26 cellular contexts compared by ENCODE assay signal in the genomic region with DNA sequence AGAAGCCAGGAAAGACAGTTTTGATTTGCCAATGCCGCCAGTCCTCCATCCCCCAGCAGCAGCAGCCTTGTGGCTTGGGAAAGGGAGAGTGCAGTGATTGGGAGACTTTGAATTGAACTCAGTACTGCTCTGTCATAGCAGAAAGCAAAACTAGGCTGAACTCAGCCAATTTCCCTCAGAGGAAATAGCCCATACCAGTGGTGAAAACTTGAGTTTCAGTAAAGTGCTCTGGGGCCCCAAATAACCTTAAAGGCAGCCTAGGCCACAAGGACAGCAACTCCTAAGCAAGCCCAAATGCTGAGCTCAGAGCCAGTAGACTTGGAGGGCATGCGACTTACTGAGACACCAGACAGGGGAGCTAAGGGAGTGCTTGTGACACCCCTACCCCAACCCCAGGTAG. TPM values are rescaled to one million over a fixed set of nuclear protein-coding genes. Genes with fewer than 3 reads are reported as not detected.
A peak's percentile ranks its signal among the peaks of the same experiment; 100 is the strongest.
DNase-seq lines count a peak whose midpoint lies in the region; ATAC-seq and TF ChIP-seq lines count a peak whose summit lies in the region.
"Had no signal": no experiment of that assay in that cellular context is flagged by ENCODE, and none has a peak within 500 bp of the region (broad histone marks: within the 10 kb centered on the region; RNA-seq: fewer than 3 reads in every experiment).

No MANE protein-coding gene starts in this region.

- H3K9me3 Mint-ChIP-seq in endodermal cell: no peaks in the 10 kb centered on the region
- H3K9me3 Mint-ChIP-seq in neural progenitor cell: no peaks in the 10 kb centered on the region
- H3K9me3 Mint-ChIP-seq: activated naive CD4-positive, alpha-beta T cell treated with anti-CD3 and anti-CD28 coated beads, Interleukin-2, amount 50 U/mL, for 72 hours; CD8-positive, alpha-beta T cell had no signal

- H3K4me1 Mint-ChIP-seq in endodermal cell (peaks cover 29% of the 10 kb centered on the region), neural progenitor cell (peaks cover 23% of the 10 kb centered on the region)

- in situ Hi-C loops in G401 (cut with HindIII; ENCODE audit: low sequenced_read_pairs): no loop called here

- no peaks in the 10 kb centered on the region for H3K36me3 Mint-ChIP-seq in endodermal cell (ENCODE audit: low read depth)
- H3K36me3 Mint-ChIP-seq in neural progenitor cell: no peaks in the 10 kb centered on the region
- H3K36me3 Mint-ChIP-seq: CD8-positive, alpha-beta T cell had no signal

- H4K20me1 ChIP-seq in neural progenitor cell (ENCODE audit: low read depth): no peaks in the 10 kb centered on the region

- H3K27ac ChIP-seq in endodermal cell (ENCODE audit: low read depth, low read length): no peak overlapping the region
- no peak overlapping the region for H3K27ac ChIP-seq in neural progenitor cell
- H3K27ac ChIP-seq: gastroesophageal sphincter, spleen had no signal

- H3K27me3 ChIP-seq in endodermal cell (ENCODE audit: control insufficient read depth, insufficient read depth, low read length, poor library complexity, severe bottlenecking): peaks cover 47% of the 10 kb centered on the region
- H3K27me3 ChIP-seq in neural progenitor cell: peaks cover 48% of the 10 kb centered on the region

- DNase-seq in endodermal cell (peak; percentile 48), G401 (ENCODE audit: low spot score) (no peak), neural progenitor cell (ENCODE audit: low spot score) (no peak)
- DNase-seq: CD8-positive, alpha-beta T cell; DMS53; effector CD8-positive, alpha-beta T cell; IMR-90; MG63; NCI-H146; NCI-H2171; NCI-H69; nucleus accumbens; spleen had no signal

- H3K4me3 Mint-ChIP-seq in endodermal cell: no peak overlapping the region
- no peak overlapping the region for H3K4me3 Mint-ChIP-seq in neural progenitor cell
- H3K4me3 Mint-ChIP-seq: CD8-positive, alpha-beta T cell had no signal

- TF ChIP-seq CTCF in endodermal cell (conservative IDR thresholded peaks at IDR 0.05): no peak
- no peak for TF ChIP-seq CTCF in neural progenitor cell (IDR thresholded peaks at IDR 0.05)

- ATAC-seq in GM18909 (IDR thresholded peaks at IDR 0.05; ENCODE audit: poor library complexity, unreplicated experiment) (peak; percentile 56), GM21737 (IDR thresholded peaks at IDR 0.05; ENCODE audit: unreplicated experiment) (peak; percentile 61), HG03135 (IDR thresholded peaks at IDR 0.05; ENCODE audit: unreplicated experiment) (peak; percentile 47), GM18873 (IDR thresholded peaks at IDR 0.05; ENCODE audit: low FRiP score, unreplicated experiment) (no peak)
- no peak for ATAC-seq in activated CD4-positive, CD25-positive, alpha-beta regulatory T cell treated with anti-CD3 and anti-CD28 coated beads, Interleukin-2, amount 50 U/mL, for 24 hours
- ATAC-seq: activated naive CD4-positive, alpha-beta T cell treated with anti-CD3 and anti-CD28 coated beads, Interleukin-2, amount 50 U/mL, for 72 hours; CD8-positive, alpha-beta T cell; esophagus mucosa; gastroesophageal sphincter; HCT116; Right ventricle myocardium inferior had no signal

- 92 to 100% methylated on average over 1 to 2 of the region's 2 CpGs for WGBS in endodermal cell (ENCODE audit: insufficient coverage in 1 of 2, insufficient read length in 1 of 2), 2 experiments

- peaks cover 44% of the 10 kb centered on the region for H3K27me3 Mint-ChIP-seq in endodermal cell (ENCODE audit: insufficient read depth)
- H3K27me3 Mint-ChIP-seq in neural progenitor cell (ENCODE audit: insufficient read depth, low read depth): peaks cover 14% of the 10 kb centered on the region

- peaks cover 9% of the 10 kb centered on the region for H3K79me2 ChIP-seq in neural progenitor cell (ENCODE audit: low read depth)

- no peak overlapping the region for H3K27ac Mint-ChIP-seq in endodermal cell
- H3K27ac Mint-ChIP-seq in neural progenitor cell: no peak overlapping the region
- H3K27ac Mint-ChIP-seq: activated naive CD4-positive, alpha-beta T cell treated with anti-CD3 and anti-CD28 coated beads, Interleukin-2, amount 50 U/mL, for 72 hours; CD8-positive, alpha-beta T cell had no signal

- H3K4me3 ChIP-seq in endodermal cell (ENCODE audit: low read length): no peak overlapping the region
- no peak overlapping the region for H3K4me3 ChIP-seq in neural progenitor cell
- H3K4me3 ChIP-seq: gastroesophageal sphincter, MG63, spleen had no signal

- H3K9me3 ChIP-seq in endodermal cell (ENCODE audit: control insufficient read depth, low read length): no peaks in the 10 kb centered on the region
- H3K9me3 ChIP-seq in neural progenitor cell (ENCODE audit: low read depth): no peaks in the 10 kb centered on the region
- H3K9me3 ChIP-seq: MG63 had no signal

- H3K9ac ChIP-seq in endodermal cell (ENCODE audit: extremely low read depth, low read length, poor library complexity, severe bottlenecking) (no peak overlapping the region), neural progenitor cell (no peak overlapping the region)

- no peak overlapping the region for H2AFZ ChIP-seq in neural progenitor cell (replicated peaks)

- H3F3A ChIP-seq in neural progenitor cell (ENCODE audit: low read depth): peaks cover 8% of the 10 kb centered on the region

- H3K4me2 ChIP-seq in neural progenitor cell: no peak overlapping the region

- H3K4me1 ChIP-seq in endodermal cell (ENCODE audit: control insufficient read depth, insufficient read depth, low read length) (no peaks in the 10 kb centered on the region), neural progenitor cell (peaks cover 14% of the 10 kb centered on the region)

- H3K36me3 ChIP-seq in endodermal cell (ENCODE audit: control insufficient read depth, insufficient read depth, low read length) (no peaks in the 10 kb centered on the region), neural progenitor cell (no peaks in the 10 kb centered on the region)
- H3K36me3 ChIP-seq: gastroesophageal sphincter, MG63, spleen had no signal

RNA-seq across cellular contexts. Expression of a gene that starts 2.0 kb away (rescaled TPM):
- total RNA-seq in endodermal cell (10 to 100 TPM; 38.6 to 51.6 TPM), neural progenitor cell (ENCODE audit: low replicate concordance) (43.0 and 55.9 TPM in 2 replicates)
- polyA plus RNA-seq in endodermal cell (2013, experiment 1 of 2): 36.1 TPM
- 33.6 TPM for polyA plus RNA-seq in endodermal cell (2013, experiment 2 of 2)
- total RNA-seq in G401 (2014; rRNA removed; shearing (Covaris generic)): 0.37 and 6.0 TPM in 2 replicates
- total RNA-seq: CD8-positive, alpha-beta T cell; IMR-90; lung microvascular endothelial cell; myocyte had no signal
- polyA plus RNA-seq: IMR-90, keratinocyte had no signal

Comparison
In these comparisons a context has a peak if more than half of its experiments do, and no peak if none do; other contexts are left out.
1. ATAC-seq: peak in GM18909 (single experiment), GM21737 (single experiment) and HG03135 (single experiment); none in activated CD4-positive, CD25-positive, alpha-beta regulatory T cell treated with anti-CD3 and anti-CD28 coated beads, Interleukin-2, amount 50 U/mL, for 24 hours (0 of 2) and GM18873 (single experiment).